1 cellular context compared by ENCODE assay signal in genomic region chr16:57349212-57350031, GRCh38.
TF ChIP-seq lines count a peak whose summit lies in the region.

No MANE protein-coding gene starts in this region.

TF ChIP-seq in K562, 482 proteins besides CTCF, POLR2A, EP300 and RAD21 (continued from another document):
- TF ChIP-seq HBP1 (CRISPR knock-in tag; IDR thresholded peaks at IDR 0.05) (0 out of 2 replicates have a peak, but pooled peaks have one; percentile 27), ZBTB26 (CRISPR knock-in tag; IDR thresholded peaks at IDR 0.05) (0 out of 2 replicates have a peak, but pooled peaks have one; percentile 29), ZBTB34 (CRISPR knock-in tag; IDR thresholded peaks at IDR 0.05) (no peak), SPI1 (IDR thresholded peaks at IDR 0.05; ENCODE audit: borderline replicate concordance, low read depth, low read length) (0 out of 2 replicates have a peak, but pooled peaks have one; percentile 20), ZNF384 (IDR thresholded peaks at IDR 0.05; ENCODE audit: low read depth, low read length) (0 out of 2 replicates have a peak, but pooled peaks have one; percentile 29)
